ENCODE assay signal across 8 cellular contexts in the genomic region with DNA sequence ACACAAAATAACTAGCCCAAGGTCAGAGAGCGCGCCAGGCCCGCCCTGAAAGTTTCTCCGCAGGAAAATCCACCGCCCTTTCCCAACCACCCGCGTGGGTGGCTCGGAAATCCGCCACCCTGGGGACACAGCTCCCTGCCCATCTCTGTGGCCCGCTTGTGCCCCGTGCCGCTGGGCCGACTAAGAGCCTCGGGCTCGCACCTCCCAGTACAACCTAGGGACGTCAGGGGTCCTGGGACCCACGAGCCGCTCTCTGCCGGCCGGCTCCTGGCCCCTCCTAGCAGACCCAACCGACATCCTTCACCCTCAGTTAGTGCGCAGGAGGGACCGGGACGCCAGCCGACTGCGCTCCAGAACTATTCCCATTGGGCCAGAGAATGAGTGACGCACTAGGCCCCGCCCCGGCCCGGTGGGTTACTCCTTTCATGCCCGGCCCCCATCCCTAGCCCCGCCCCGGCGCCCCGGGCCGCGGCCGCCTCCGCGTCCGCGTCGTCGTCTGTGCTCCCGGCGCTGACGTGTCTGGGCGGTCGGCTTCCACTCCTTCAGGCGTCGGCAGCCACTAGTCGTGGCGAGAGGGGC. TPM values are rescaled to one million over a fixed set of nuclear protein-coding genes. Genes with fewer than 3 reads are reported as not detected.
A peak's percentile ranks its signal among the peaks of the same experiment; 100 is the strongest.
DNase-seq lines count a peak whose midpoint lies in the region; TF ChIP-seq lines count a peak whose summit lies in the region.

No MANE protein-coding gene starts in this region.

- peak; percentile 50 to 75 for TF ChIP-seq POLR2A in suprapubic skin (IDR thresholded peaks at IDR 0.05)

- CTCF ChIA-PET in activated naive CD4-positive, alpha-beta T cell treated with anti-CD3 and anti-CD28 coated beads, Interleukin-2, amount 10 ng/mL, durations not matched to agents 7 days and 5 days (lab: Charles Lee), result no interaction called here

- H3K4me1 ChIP-seq in suprapubic skin, result peaks cover 28% of the 10 kb centered on the region

- H3K27me3 ChIP-seq in suprapubic skin, result no peaks in the 10 kb centered on the region

- H3K36me3 Mint-ChIP-seq in HFFc6 (ENCODE audit: low read depth), result peaks cover 26% of the 10 kb centered on the region
- H3K36me3 Mint-ChIP-seq in activated naive CD4-positive, alpha-beta T cell treated with anti-CD3 and anti-CD28 coated beads, Interleukin-2, amount 10 ng/mL, durations not matched to agents 7 days and 5 days, result no peaks in the 10 kb centered on the region

- 0% methylated on average over 17 of the region's 53 CpGs for WGBS in suprapubic skin

- H3K36me3 ChIP-seq in suprapubic skin, result no peaks in the 10 kb centered on the region

- TF ChIP-seq CTCF in HFFc6 (IDR thresholded peaks at IDR 0.05), result no peak
- no peak for TF ChIP-seq CTCF in suprapubic skin (IDR thresholded peaks at IDR 0.05)

- in situ Hi-C loops in SK-MEL-5 (cut with HindIII; ENCODE audit: low pct_unique_long_range_greater_than_20kb, low sequenced_read_pairs), result no loop called here

- peak overlapping the region; percentile 98 for H3K4me3 Mint-ChIP-seq in HFFc6
- H3K4me3 Mint-ChIP-seq in activated naive CD4-positive, alpha-beta T cell treated with anti-CD3 and anti-CD28 coated beads, Interleukin-2, amount 10 ng/mL, durations not matched to agents 7 days and 5 days, result peak overlapping the region; percentile 82

- TF ChIP-seq EP300 in suprapubic skin (IDR thresholded peaks at IDR 0.05), result no peak

- no peaks in the 10 kb centered on the region for H3K9me3 ChIP-seq in suprapubic skin

- H3K27ac Mint-ChIP-seq in HFFc6, result peak overlapping the region; percentile 94
- peak overlapping the region; percentile 93 for H3K27ac Mint-ChIP-seq in activated naive CD4-positive, alpha-beta T cell treated with anti-CD3 and anti-CD28 coated beads, Interleukin-2, amount 10 ng/mL, durations not matched to agents 7 days and 5 days

- DNase-seq in GM04504 (ENCODE audit: low read depth) (peak; percentile 96), HFFc6 (peak; percentile 96), NAMALWA (ENCODE audit: low spot score) (peak; percentile 92), SK-MEL-5 (ENCODE audit: low read depth, low spot score) (peak; percentile 96), germinal center (ENCODE audit: low spot score) (peak; percentile 95), nucleus accumbens (lab: John Stamatoyannopoulos, UW) (peak; percentile 69 to 98 (median 95)), suprapubic skin (ENCODE audit: low spot score in 2 of 2) (peak; percentile 99)
- peak; percentile 98 for DNase-seq in activated naive CD4-positive, alpha-beta T cell treated with anti-CD3 and anti-CD28 coated beads, Interleukin-2, amount 10 ng/mL, durations not matched to agents 7 days and 5 days

- peak overlapping the region; percentile 96 for H3K27ac ChIP-seq in suprapubic skin

- H3K4me1 Mint-ChIP-seq in HFFc6 (ENCODE audit: low read depth), result peaks cover 48% of the 10 kb centered on the region
- H3K4me1 Mint-ChIP-seq in activated naive CD4-positive, alpha-beta T cell treated with anti-CD3 and anti-CD28 coated beads, Interleukin-2, amount 10 ng/mL, durations not matched to agents 7 days and 5 days, result peaks cover 27% of the 10 kb centered on the region

- peak overlapping the region; percentile 77 for H3K4me3 ChIP-seq in suprapubic skin

- H3K9me3 Mint-ChIP-seq in HFFc6, result no peaks in the 10 kb centered on the region
- no peaks in the 10 kb centered on the region for H3K9me3 Mint-ChIP-seq in activated naive CD4-positive, alpha-beta T cell treated with anti-CD3 and anti-CD28 coated beads, Interleukin-2, amount 10 ng/mL, durations not matched to agents 7 days and 5 days

- H3K27me3 Mint-ChIP-seq in HFFc6 (ENCODE audit: insufficient read depth), result peaks cover 4% of the 10 kb centered on the region; the same call in 1 of the 2 replicates
- H3K27me3 Mint-ChIP-seq in activated naive CD4-positive, alpha-beta T cell treated with anti-CD3 and anti-CD28 coated beads, Interleukin-2, amount 10 ng/mL, durations not matched to agents 7 days and 5 days, result peaks cover 6% of the 10 kb centered on the region

RNA-seq across cellular contexts. Expression of gene UAP1, which starts 0.4 kb away (rescaled TPM):
- total RNA-seq in HFFc6 (2021; fragmentation: NEBNext Ultra II Directional; extraction: Animal tissue kit (Norgen Biotek cat#: 25700)), result 100 to 1,000 TPM; 105 to 192 (median 117) TPM
- 33.9 and 38.3 TPM in 2 replicates for total RNA-seq in SK-MEL-5 (2014; rRNA removed; shearing (Covaris generic))
- polyA plus RNA-seq in SK-MEL-5 (2015; cell fraction: cytosol; rRNA removed), result 17.7 and 28.1 TPM in 2 replicates
- 17.4 and 25.1 TPM in 2 replicates for polyA plus RNA-seq in SK-MEL-5 (2015; cell fraction: nucleus; rRNA removed)
- total RNA-seq in suprapubic skin, result 10 to 100 TPM; 27.0 to 65.7 (median 47.9) TPM

Comparison
In these comparisons a context has a peak if more than half of its experiments do, and no peak if none do; other contexts are left out.
1. Peak in every context shown above with its lines: DNase-seq, H3K4me3 ChIP-seq and H3K27ac ChIP-seq.